Comparison of ENCODE assay signal across 29 cellular contexts in genomic region chr19:646798-647565, GRCh38. TPM values are rescaled to one million over a fixed set of nuclear protein-coding genes. Genes with fewer than 3 reads are reported as not detected.
DNase-seq lines count a peak whose midpoint lies in the region; ATAC-seq and TF ChIP-seq lines count a peak whose summit lies in the region.
"Had no signal": no experiment of that assay in that cellular context is flagged by ENCODE, and none has a peak within 500 bp of the region (broad histone marks: within the 10 kb centered on the region; RNA-seq: fewer than 3 reads in every experiment).

No MANE protein-coding gene starts in this region.

- peak overlapping the region; percentile 58 for H3K27ac ChIP-seq in RWPE1
- H3K27ac ChIP-seq: BLaER1, KMS-11, PC-9, SJSA1 had no signal

- no peaks in the 10 kb centered on the region for H3K9me3 Mint-ChIP-seq in stimulated activated naive CD8-positive, alpha-beta T cell treated with anti-CD3 and anti-CD28 coated beads, Interleukin-15, amount 100 ng/mL, for 72 hours
- H3K9me3 Mint-ChIP-seq in stimulated activated memory B cell treated with anti-CD40 and anti-IgM and Interleukin-4, amounts not matched to agents 10 μg/mL and 1 μg/mL and 100 μg/mL, for 72 hours, result no peaks in the 10 kb centered on the region
- no peaks in the 10 kb centered on the region for H3K9me3 Mint-ChIP-seq in activated CD4-positive, alpha-beta memory T cell treated with anti-CD3 and anti-CD28 coated beads for 36 hours
- H3K9me3 Mint-ChIP-seq: CD4-positive, alpha-beta T cell had no signal

- ATAC-seq in stimulated activated naive CD8-positive, alpha-beta T cell treated with anti-CD3 and anti-CD28 coated beads, Interleukin-15, amount 100 ng/mL, for 72 hours, result peak; percentile 10
- ATAC-seq in stimulated activated naive CD8-positive, alpha-beta T cell treated with anti-CD3 and anti-CD28 coated beads, Interleukin-15, Interleukin-2, amounts not matched to agents 100 U/mL and 50 U/mL, for 24 hours, result no peak
- ATAC-seq in left colon (peak; percentile 6), HG03097 (IDR thresholded peaks at IDR 0.05; ENCODE audit: low FRiP score, unreplicated experiment) (no peak)
- ATAC-seq in stimulated activated memory B cell treated with anti-CD40 and anti-IgM and Interleukin-4, amounts not matched to agents 10 μg/mL and 1 μg/mL and 100 μg/mL, for 72 hours, result no peak

- POLR2A ChIA-PET in RWPE1 (lab: Yijun Ruan, JAX; ENCODE audit: low non-redundant PET), result no interaction called here
- POLR2A ChIA-PET in activated CD4-positive, alpha-beta memory T cell treated with anti-CD3 and anti-CD28 coated beads for 36 hours (lab: Charles Lee), result no interaction called here

- H3K36me3 Mint-ChIP-seq in stimulated activated memory B cell treated with anti-CD40 and anti-IgM and Interleukin-4, amounts not matched to agents 10 μg/mL and 1 μg/mL and 100 μg/mL, for 72 hours, result peaks cover 26% of the 10 kb centered on the region
- peaks cover 15% of the 10 kb centered on the region for H3K36me3 Mint-ChIP-seq in activated CD4-positive, alpha-beta memory T cell treated with anti-CD3 and anti-CD28 coated beads for 36 hours

- no peaks in the 10 kb centered on the region for H3K4me1 Mint-ChIP-seq in stimulated activated naive CD8-positive, alpha-beta T cell treated with anti-CD3 and anti-CD28 coated beads, Interleukin-15, amount 100 ng/mL, for 72 hours
- H3K4me1 Mint-ChIP-seq in stimulated activated memory B cell treated with anti-CD40 and anti-IgM and Interleukin-4, amounts not matched to agents 10 μg/mL and 1 μg/mL and 100 μg/mL, for 72 hours, result peaks cover 20% of the 10 kb centered on the region
- H3K4me1 Mint-ChIP-seq in activated CD4-positive, alpha-beta memory T cell treated with anti-CD3 and anti-CD28 coated beads for 36 hours (ENCODE audit: low read depth), result no peaks in the 10 kb centered on the region

- no peak for TF ChIP-seq CTCF in RWPE1 (conservative IDR thresholded peaks at IDR 0.05; ENCODE audit: low read depth)

- no peaks in the 10 kb centered on the region for H3K27me3 Mint-ChIP-seq in stimulated activated naive CD8-positive, alpha-beta T cell treated with anti-CD3 and anti-CD28 coated beads, Interleukin-15, amount 100 ng/mL, for 72 hours
- H3K27me3 Mint-ChIP-seq in stimulated activated memory B cell treated with anti-CD40 and anti-IgM and Interleukin-4, amounts not matched to agents 10 μg/mL and 1 μg/mL and 100 μg/mL, for 72 hours, result no peaks in the 10 kb centered on the region
- H3K27me3 Mint-ChIP-seq in activated CD4-positive, alpha-beta memory T cell treated with anti-CD3 and anti-CD28 coated beads for 36 hours, result no peaks in the 10 kb centered on the region
- H3K27me3 Mint-ChIP-seq: CD4-positive, alpha-beta T cell had no signal

- H3K4me3 Mint-ChIP-seq in stimulated activated naive CD8-positive, alpha-beta T cell treated with anti-CD3 and anti-CD28 coated beads, Interleukin-15, amount 100 ng/mL, for 72 hours, result no peak overlapping the region
- no peak overlapping the region for H3K4me3 Mint-ChIP-seq in stimulated activated memory B cell treated with anti-CD40 and anti-IgM and Interleukin-4, amounts not matched to agents 10 μg/mL and 1 μg/mL and 100 μg/mL, for 72 hours
- H3K4me3 Mint-ChIP-seq in activated CD4-positive, alpha-beta memory T cell treated with anti-CD3 and anti-CD28 coated beads for 36 hours, result no peak overlapping the region
- H3K4me3 Mint-ChIP-seq: CD4-positive, alpha-beta T cell had no signal

- no peak for DNase-seq in stimulated activated naive CD8-positive, alpha-beta T cell treated with anti-CD3 and anti-CD28 coated beads, Interleukin-15, amount 100 ng/mL, for 72 hours
- DNase-seq in stimulated activated naive CD8-positive, alpha-beta T cell treated with anti-CD3 and anti-CD28 coated beads, Interleukin-15, Interleukin-2, amounts not matched to agents 100 U/mL and 50 U/mL, for 24 hours, result no peak
- DNase-seq in RWPE1 (ENCODE audit: low spot score), result no peak
- no peak for DNase-seq in left colon
- no peak for DNase-seq in activated CD4-positive, alpha-beta memory T cell treated with anti-CD3 and anti-CD28 coated beads for 36 hours
- no peak for DNase-seq in COLO829 (ENCODE audit: low spot score)
- DNase-seq: CD4-positive, alpha-beta T cell; COR-L47; EL; GDM1; MM.1S; NCI-H1092; NCI-H1417 treated with DMSO at 0.1 percent for 48 hours; NCI-H187; NCI-H446; NCI-H524 treated with DMSO at 0.1 percent for 48 hours; NCI-H774; NK-92 treated with Interleukin-12 subunit alpha and Interleukin-12 subunit beta, amount 100 ng/mL, for 24 hours; PC-9; Right ventricle myocardium superior had no signal

- no peak overlapping the region for H3K27ac Mint-ChIP-seq in stimulated activated naive CD8-positive, alpha-beta T cell treated with anti-CD3 and anti-CD28 coated beads, Interleukin-15, amount 100 ng/mL, for 72 hours
- peak overlapping the region; percentile 85 for H3K27ac Mint-ChIP-seq in stimulated activated memory B cell treated with anti-CD40 and anti-IgM and Interleukin-4, amounts not matched to agents 10 μg/mL and 1 μg/mL and 100 μg/mL, for 72 hours
- no peak overlapping the region for H3K27ac Mint-ChIP-seq in activated CD4-positive, alpha-beta memory T cell treated with anti-CD3 and anti-CD28 coated beads for 36 hours
- H3K27ac Mint-ChIP-seq: CD4-positive, alpha-beta T cell had no signal

- intact Hi-C loops in left colon (cut with DNase I, micrococcal nuclease), result no loop called here
- intact Hi-C loops in activated CD4-positive, alpha-beta memory T cell treated with anti-CD3 and anti-CD28 coated beads for 36 hours (cut with micrococcal nuclease), result no loop called here

- CTCF ChIA-PET in RWPE1 (lab: Yijun Ruan, JAX), result no interaction called here
- CTCF ChIA-PET in activated CD4-positive, alpha-beta memory T cell treated with anti-CD3 and anti-CD28 coated beads for 36 hours (lab: Charles Lee), result no interaction called here

RNA-seq across cellular contexts. Expression of gene FGF22, which starts 7.3 kb away (rescaled TPM):
- not detected for total RNA-seq in left colon
- under 1 TPM in 1 of 2 experiments, not detected in 1; 0.14 TPM for total RNA-seq in activated CD4-positive, alpha-beta memory T cell treated with anti-CD3 and anti-CD28 coated beads for 36 hours
- total RNA-seq: A172, H4, HT1080, PC-9, Right ventricle myocardium superior, RPMI7951 had no signal

RNA-seq across cellular contexts. Expression of gene POLRMT, which starts 13.6 kb away (rescaled TPM):
- total RNA-seq in left colon, result 10 to 100 TPM; 52.7 to 64.6 TPM
- total RNA-seq in activated CD4-positive, alpha-beta memory T cell treated with anti-CD3 and anti-CD28 coated beads for 36 hours, result 10 to 100 TPM; 71.5 to 72.5 TPM

RNA-seq across cellular contexts. Expression of gene RNF126, which starts 16.0 kb away (rescaled TPM):
- total RNA-seq in left colon, result 10 to 100 TPM; 60.1 to 73.1 TPM
- total RNA-seq in activated CD4-positive, alpha-beta memory T cell treated with anti-CD3 and anti-CD28 coated beads for 36 hours, result 10 to 100 TPM; 84.4 to 89.7 TPM

RNA-seq across cellular contexts. Expression of gene FSTL3, which starts 29.2 kb away (rescaled TPM):
- 1 to 10 TPM; 4.9 to 8.7 TPM for total RNA-seq in left colon
- total RNA-seq in activated CD4-positive, alpha-beta memory T cell treated with anti-CD3 and anti-CD28 coated beads for 36 hours, result 1 to 10 TPM; 5.7 to 6.0 TPM

RNA-seq across cellular contexts. Expression of gene PRSS57, which starts 48.3 kb away (rescaled TPM):
- total RNA-seq in left colon, result not detected
- not detected for total RNA-seq in activated CD4-positive, alpha-beta memory T cell treated with anti-CD3 and anti-CD28 coated beads for 36 hours
- total RNA-seq: A172; CD4-positive, alpha-beta T cell; H4; HT1080; PC-9; Right ventricle myocardium superior; RPMI7951; SJSA1 had no signal

Comparison
In these comparisons a context has a peak if more than half of its experiments do, and no peak if none do; other contexts are left out.
1. ATAC-seq: peak in stimulated activated naive CD8-positive, alpha-beta T cell treated with anti-CD3 and anti-CD28 coated beads, Interleukin-15, amount 100 ng/mL, for 72 hours (single experiment) and left colon (single experiment); none in stimulated activated naive CD8-positive, alpha-beta T cell treated with anti-CD3 and anti-CD28 coated beads, Interleukin-15, Interleukin-2, amounts not matched to agents 100 U/mL and 50 U/mL, for 24 hours (single experiment), stimulated activated memory B cell treated with anti-CD40 and anti-IgM and Interleukin-4, amounts not matched to agents 10 μg/mL and 1 μg/mL and 100 μg/mL, for 72 hours (single experiment) and HG03097 (single experiment).